Comparison of ENCODE assay signal across 8 cellular contexts in the genomic region with DNA sequence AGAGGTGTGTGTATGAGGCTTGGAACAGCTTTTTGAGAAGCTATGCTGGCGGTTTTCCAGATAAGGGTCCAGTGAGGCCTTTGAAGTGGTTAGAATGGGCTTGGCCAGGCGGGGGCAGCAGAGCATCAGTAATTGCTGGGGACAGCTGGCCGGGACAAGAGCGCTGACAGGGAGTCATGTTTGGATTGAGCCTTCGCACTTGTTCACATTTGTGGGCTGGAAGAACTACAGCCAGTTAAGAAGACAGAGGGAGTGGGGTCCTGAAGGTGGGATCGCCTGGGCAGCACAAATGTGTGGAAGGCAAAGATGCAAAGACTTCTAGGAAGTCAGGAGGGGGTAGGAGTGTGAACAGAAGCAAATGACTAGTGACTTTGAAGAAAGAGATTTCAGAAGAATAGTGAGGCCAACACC. TPM values are rescaled to one million over a fixed set of nuclear protein-coding genes. Genes with fewer than 3 reads are reported as not detected.
DNase-seq lines count a peak whose midpoint lies in the region; ATAC-seq and TF ChIP-seq lines count a peak whose summit lies in the region.

No MANE protein-coding gene starts in this region.

- ATAC-seq in GM19328 (IDR thresholded peaks at IDR 0.05; ENCODE audit: unreplicated experiment) (peak; percentile 83), HG03439 (IDR thresholded peaks at IDR 0.05; ENCODE audit: unreplicated experiment) (peak; percentile 91)

- peaks cover 9 to 18% (median 13%) of the 10 kb centered on the region in 7 donors for H3K9me3 Mint-ChIP-seq in CD14-positive monocyte

- H3K4me1 Mint-ChIP-seq in CD14-positive monocyte = no peaks in the 10 kb centered on the region

- intact Hi-C loops in CD14-positive monocyte (cut with micrococcal nuclease) (loop anchor here (2.0 to 5.0 kb wide), 4 partner anchors 73 to 733 kb away; no protein-coding TSS in a partner anchor), lower leg skin (cut with DNase I; ENCODE audit: low total_unique reads) (no loop called here)

- H3K27me3 Mint-ChIP-seq in CD14-positive monocyte (ENCODE audit: low read depth in 3 of 3) = peaks cover 0 to 5% (median 2%) of the 10 kb centered on the region in 3 donors

- WGBS in lower leg skin, 2 donors = 15 to 19% methylated on average over 6 of the region's 6 CpGs

- no peak overlapping the region for H3K27ac Mint-ChIP-seq in CD14-positive monocyte

- no peak overlapping the region for H3K27ac ChIP-seq in coronary artery

- no peak for TF ChIP-seq POLR2A in lower leg skin (IDR thresholded peaks at IDR 0.05)

- H3K4me3 ChIP-seq in coronary artery (no peak overlapping the region), lower leg skin (ENCODE audit: low read depth, poor library complexity, severe bottlenecking) (no peak overlapping the region)

- DNase-seq in CD14-positive monocyte (ENCODE audit: low spot score) (peak; percentile 74), NCI-H526 treated with DMSO at 0.1 percent for 48 hours (lab: John Stamatoyannopoulos, UW) (peak; percentile 63), coronary artery (ENCODE audit: low spot score) (peak; percentile 76), lower leg skin (ENCODE audit: low spot score in 2 of 2) (peak; percentile 58 to 93)
- DNase-seq in activated CD4-positive, alpha-beta T cell treated with anti-CD3 and anti-CD28 coated beads, Interleukin-2, amount 50 U/mL, for 1 hour = peak; percentile 58
- peak; percentile 39 to 67 (median 59) for DNase-seq in stimulated activated CD4-positive, alpha-beta T cell treated with anti-CD3 and anti-CD28 coated beads, TNF-alpha, amount 100 ng/mL, for 48 hours (ENCODE audit: low read depth in 3 of 3)

- TF ChIP-seq CTCF in CD14-positive monocyte (IDR thresholded peaks at IDR 0.05) = peak; percentile 90
- TF ChIP-seq CTCF in coronary artery (IDR thresholded peaks at IDR 0.05) = peak; percentile 62
- peak in 1 of 3 donors; percentile 61 for TF ChIP-seq CTCF in lower leg skin (IDR thresholded peaks at IDR 0.05)

- peaks cover 0 to 2% of the 10 kb centered on the region in 2 donors for H3K36me3 Mint-ChIP-seq in CD14-positive monocyte

- H3K4me3 Mint-ChIP-seq in CD14-positive monocyte = no peak overlapping the region

RNA-seq across cellular contexts. Expression of a gene that starts 12.8 kb away (rescaled TPM):
- polyA plus RNA-seq in CD14-positive monocyte = 10 to 100 TPM; 23.2 to 23.3 TPM
- 1 to 10 TPM; 4.0 to 8.9 (median 4.4) TPM for total RNA-seq in lower leg skin
